ENCODE assay signal across 19 cellular contexts in genomic region chr3:184037816-184038215, GRCh38. TPM values are rescaled to one million over a fixed set of nuclear protein-coding genes. Genes with fewer than 3 reads are reported as not detected.
"Had no signal": no experiment of that assay in that cellular context is flagged by ENCODE, and none has a peak within 500 bp of the region (broad histone marks: within the 10 kb centered on the region; RNA-seq: fewer than 3 reads in every experiment).

No MANE protein-coding gene starts in this region.

- H3K4me1 ChIP-seq: ascending aorta, prostate gland, sigmoid colon had no signal

- H3K27ac ChIP-seq: ascending aorta, prostate gland, sigmoid colon had no signal

- H3K36me3 ChIP-seq: ascending aorta, prostate gland, sigmoid colon had no signal

- DNase-seq: activated CD4-positive, alpha-beta T cell treated with anti-CD3 and anti-CD28 coated beads, Interleukin-2, amount 50 U/mL, for 4 hours; activated CD4-positive, CD25-positive, alpha-beta regulatory T cell treated with anti-CD3 and anti-CD28 coated beads, Interleukin-2, amount 50 U/mL, for 72 hours; activated gamma-delta T cell; activated T-cell treated with anti-CD3 and anti-CD28 coated beads, Interleukin-2, amount 50 U/mL, for 4 hours; effector CD4-positive, alpha-beta T cell; hippocampal formation; mammary epithelial cell; mucosa of descending colon; natural killer cell; nucleus accumbens; sigmoid colon; stimulated activated CD4-positive, alpha-beta T cell treated with anti-CD3 and anti-CD28 coated beads, Interleukin-2, amount 100 ng/mL, for 24 hours; stimulated activated naive B cell treated with anti-CD40 and anti-IgM and Interleukin-4, amounts not matched to agents 10 μg/mL and 1 μg/mL and 100 μg/mL, for 72 hours had no signal

- ATAC-seq: activated T-cell treated with anti-CD3 and anti-CD28 coated beads, Interleukin-2, amount 50 U/mL, for 4 hours; mucosa of descending colon; natural killer cell; stimulated activated naive B cell treated with anti-CD40 and anti-IgM and Interleukin-4, amounts not matched to agents 10 μg/mL and 1 μg/mL and 100 μg/mL, for 72 hours had no signal

- H3K4me3 ChIP-seq: ascending aorta, mucosa of descending colon, prostate gland, sigmoid colon had no signal

- FAIRE-seq: colon had no signal

- H3K9me3 ChIP-seq: ascending aorta, mucosa of descending colon, prostate gland, sigmoid colon had no signal

- H3K27me3 ChIP-seq: ascending aorta, sigmoid colon had no signal

RNA-seq across cellular contexts. Expression of gene HTR3D, which starts 6.3 kb away (rescaled TPM):
- total RNA-seq: activated T-cell treated with anti-CD3 and anti-CD28 coated beads, Interleukin-2, amount 50 U/mL, for 4 hours; ascending aorta; glomerular endothelial cell; mammary epithelial cell; mucosa of descending colon; natural killer cell; prostate gland; sigmoid colon; subcutaneous adipose tissue; T-helper 2 cell treated with Interferon-gamma antibody and Interleukin-4, amounts not matched to agents 100 ng/mL and 5 ng/mL, for 36 hours had no signal
- polyA plus RNA-seq: mammary epithelial cell, sigmoid colon had no signal

RNA-seq across cellular contexts. Expression of gene HTR3C, which starts 15.0 kb away (rescaled TPM):
- total RNA-seq: activated T-cell treated with anti-CD3 and anti-CD28 coated beads, Interleukin-2, amount 50 U/mL, for 4 hours; ascending aorta; glomerular endothelial cell; mammary epithelial cell; natural killer cell; sigmoid colon; subcutaneous adipose tissue; T-helper 2 cell treated with Interferon-gamma antibody and Interleukin-4, amounts not matched to agents 100 ng/mL and 5 ng/mL, for 36 hours had no signal
- polyA plus RNA-seq: mammary epithelial cell had no signal

RNA-seq across cellular contexts. Expression of gene HTR3E, which starts 59.0 kb away (rescaled TPM):
- total RNA-seq: activated T-cell treated with anti-CD3 and anti-CD28 coated beads, Interleukin-2, amount 50 U/mL, for 4 hours; ascending aorta; glomerular endothelial cell; mammary epithelial cell; natural killer cell; prostate gland; sigmoid colon; subcutaneous adipose tissue; T-helper 2 cell treated with Interferon-gamma antibody and Interleukin-4, amounts not matched to agents 100 ng/mL and 5 ng/mL, for 36 hours had no signal
- polyA plus RNA-seq: mammary epithelial cell had no signal
